ENCODE assay signal across 19 cellular contexts in genomic region chr12:119423285-119423684, GRCh38.
DNase-seq lines count a peak whose midpoint lies in the region; ATAC-seq, FAIRE-seq and TF ChIP-seq lines count a peak whose summit lies in the region.
"Had no signal": no experiment of that assay in that cellular context is flagged by ENCODE, and none has a peak within 500 bp of the region (broad histone marks: within the 10 kb centered on the region; RNA-seq: fewer than 3 reads in every experiment).

No MANE protein-coding gene starts in this region.

- no peak overlapping the region for H3K23ac ChIP-seq in H1 (ENCODE audit: insufficient read length)

- H3K14ac ChIP-seq in H1 (ENCODE audit: insufficient read length), result no peak overlapping the region

- H3K4ac ChIP-seq in H1 (replicated peaks; ENCODE audit: insufficient read length, low read depth, low read length), result no peak overlapping the region

- H4K91ac ChIP-seq in H1 (replicated peaks; ENCODE audit: insufficient read length, low read length), result no peak overlapping the region

- H2BK5ac ChIP-seq in H1 (ENCODE audit: low read depth, low read length), result no peak overlapping the region

- no peak overlapping the region for H2BK12ac ChIP-seq in H1 (ENCODE audit: low read depth, low read length)

- H3K4me3 Mint-ChIP-seq in CD8-positive, alpha-beta T cell, result no peak overlapping the region
- H3K4me3 Mint-ChIP-seq in endothelial cell (ENCODE audit: unreplicated experiment), result no peak overlapping the region
- no peak overlapping the region for H3K4me3 Mint-ChIP-seq in naive thymus-derived CD4-positive, alpha-beta T cell
- H3K4me3 Mint-ChIP-seq: activated CD4-positive, alpha-beta T cell treated with anti-CD3 and anti-CD28 coated beads, Interleukin-2, amount 10 ng/mL, durations not matched to agents 7 days and 5 days; activated naive CD8-positive, alpha-beta T cell treated with anti-CD3 and anti-CD28 coated beads for 36 hours; activated T-cell treated with anti-CD3 and anti-CD28 coated beads, Interleukin-2, amount 50 U/mL, for 24 hours; dendritic cell treated with granulocyte-macrophage colony-stimulating factor and Interleukin-4, amounts not matched to agents 40 ng/mL and 50 ng/mL, for 4 days; naive B cell had no signal

- H2AFZ ChIP-seq in H1 (ENCODE audit: low read length), result peak overlapping the region; percentile 98

- no peak overlapping the region for H3K56ac ChIP-seq in H1 (replicated peaks; ENCODE audit: insufficient read length, low read depth, low read length)

- peaks cover 24% of the 10 kb centered on the region for H3K27me3 Mint-ChIP-seq in CD8-positive, alpha-beta T cell (ENCODE audit: low read depth)
- H3K27me3 Mint-ChIP-seq in endothelial cell (ENCODE audit: unreplicated experiment), result peaks cover 4% of the 10 kb centered on the region
- H3K27me3 Mint-ChIP-seq in naive thymus-derived CD4-positive, alpha-beta T cell, result peaks cover 2 to 49% (median 43%) of the 10 kb centered on the region in 5 donors
- H3K27me3 Mint-ChIP-seq: dendritic cell treated with granulocyte-macrophage colony-stimulating factor and Interleukin-4, amounts not matched to agents 40 ng/mL and 50 ng/mL, for 4 days; progenitor cell of endocrine pancreas had no signal

- H4K5ac ChIP-seq in H1 (ENCODE audit: insufficient read length, low read depth, low read length), result no peak overlapping the region

- H4K20me1 ChIP-seq in H1 (replicated peaks in 1 of 2; ENCODE audit: control insufficient read depth in 1 of 2, insufficient read depth in 2 of 2, low read length in 2 of 2), result no peaks in the 10 kb centered on the region

- no peak overlapping the region for H3K4me3 ChIP-seq in H1 (ENCODE audit: extremely low read depth in 1 of 4, insufficient read depth in 2 of 4, low read depth in 3 of 4, low read length in 4 of 4)
- no peak overlapping the region for H3K4me3 ChIP-seq in CD8-positive, alpha-beta T cell (ENCODE audit: low read depth, low read length)
- no peak overlapping the region for H3K4me3 ChIP-seq in naive thymus-derived CD4-positive, alpha-beta T cell (ENCODE audit: low read length)
- H3K4me3 ChIP-seq: esophagus squamous epithelium had no signal

- 0 out of 7 replicates have a peak overlapping the region, but pooled peaks of 1 of the 4 experiments have one; percentile 38 for H3K9ac ChIP-seq in H1 (replicated peaks in 1 of 4; ENCODE audit: extremely low read depth in 1 of 4, low read depth in 3 of 4, low read length in 3 of 4)

- peak; percentile 95 for FAIRE-seq in H1 (lab: Jason Lieb, UNC)

- no peak for TF ChIP-seq RAD21 in H1 (IDR thresholded peaks at IDR 0.05 in 1 of 2, conservative IDR thresholded peaks at IDR 0.05 in 1 of 2; ENCODE audit: low read depth in 2 of 2, low read length in 2 of 2)

- H3K27ac ChIP-seq in H1 (ENCODE audit: low read depth, low read length), result no peak overlapping the region
- H3K27ac ChIP-seq in CD8-positive, alpha-beta T cell (ENCODE audit: low read depth, low read length), result no peak overlapping the region
- H3K27ac ChIP-seq in naive thymus-derived CD4-positive, alpha-beta T cell (ENCODE audit: low read depth, low read length), result no peak overlapping the region
- H3K27ac ChIP-seq: esophagus squamous epithelium had no signal

- 0 out of 2 replicates have a peak overlapping the region, but pooled peaks have one; percentile 29 for H2BK20ac ChIP-seq in H1 (ENCODE audit: low read length)

- CTCF ChIA-PET in H1 (lab: Charles Lee; ENCODE audit: partially characterized antibody), result interaction anchor here (0.9 to 1.5 kb wide), 7 partner anchors 9 to 220 kb away, joined by 3 to 16 read pairs (median 3); no protein-coding TSS in a partner anchor
- CTCF ChIA-PET in CD8-positive, alpha-beta T cell (lab: Charles Lee), result interaction anchor here (0.8 kb wide), 1 partner anchor 40 kb away, joined by 3 read pairs; no protein-coding TSS in a partner anchor
- CTCF ChIA-PET in naive thymus-derived CD4-positive, alpha-beta T cell (lab: Charles Lee), result no interaction called here

- no peak for TF ChIP-seq CTCF in H1 (IDR thresholded peaks at IDR 0.05; ENCODE audit: control extremely low read depth in 1 of 3, insufficient read depth in 1 of 3, low read depth in 1 of 3, low read length in 3 of 3)
- no peak for TF ChIP-seq CTCF in CD8-positive, alpha-beta T cell (IDR thresholded peaks at IDR 0.05)
- no peak for TF ChIP-seq CTCF in endothelial cell (IDR thresholded peaks at IDR 0.05; ENCODE audit: unreplicated experiment)

- WGBS in H1 (ENCODE audit: extremely low coverage in 1 of 2, insufficient coverage in 1 of 2, insufficient read length in 1 of 2, insufficient replicate concordance in 2 of 2, low coverage in 1 of 2, low lambda C conversion rate in 2 of 2, missing lambda C conversion rate in 1 of 2), 2 experiments, result 38% methylated on average over 2 of the region's 2 CpGs; no CpG with 5 or more reads in 1 of the 2 experiments

- no peak overlapping the region for H3K27ac Mint-ChIP-seq in CD8-positive, alpha-beta T cell
- no peak overlapping the region for H3K27ac Mint-ChIP-seq in endothelial cell (ENCODE audit: unreplicated experiment)
- no peak overlapping the region for H3K27ac Mint-ChIP-seq in naive thymus-derived CD4-positive, alpha-beta T cell
- H3K27ac Mint-ChIP-seq: activated CD4-positive, alpha-beta T cell treated with anti-CD3 and anti-CD28 coated beads, Interleukin-2, amount 10 ng/mL, durations not matched to agents 7 days and 5 days; activated naive CD8-positive, alpha-beta T cell treated with anti-CD3 and anti-CD28 coated beads for 36 hours; activated T-cell treated with anti-CD3 and anti-CD28 coated beads, Interleukin-2, amount 50 U/mL, for 24 hours; dendritic cell treated with granulocyte-macrophage colony-stimulating factor and Interleukin-4, amounts not matched to agents 40 ng/mL and 50 ng/mL, for 4 days; progenitor cell of endocrine pancreas had no signal

- DNase-seq in activated CD4-positive, alpha-beta T cell treated with anti-CD3 and anti-CD28 coated beads for 48 hours, result peak; percentile 3
- DNase-seq in activated CD4-positive, alpha-beta T cell treated with anti-CD3 and anti-CD28 coated beads for 1 hour, result no peak
- DNase-seq in NCI-H446 treated with DMSO at 0.1 percent for 48 hours (lab: John Stamatoyannopoulos, UW), result peak; percentile 26
- DNase-seq in H1 (ENCODE audit: low read depth in 1 of 2, low spot score in 2 of 2), result peak in 1 of 2 experiments; percentile 65
- no peak for DNase-seq in activated CD8-positive, alpha-beta memory T cell treated with anti-CD3 and anti-CD28 coated beads, Interleukin-2, amount 50 U/mL, for 48 hours
- no peak for DNase-seq in CD8-positive, alpha-beta T cell
- no peak for DNase-seq in endothelial cell (ENCODE audit: low spot score)
- DNase-seq in naive thymus-derived CD4-positive, alpha-beta T cell, result no peak
- DNase-seq: activated CD4-positive, alpha-beta T cell treated with anti-CD3 and anti-CD28 coated beads, Interleukin-2, amount 10 ng/mL, durations not matched to agents 7 days and 5 days; activated naive CD8-positive, alpha-beta T cell treated with anti-CD3 and anti-CD28 coated beads for 36 hours; activated T-cell treated with anti-CD3 and anti-CD28 coated beads, Interleukin-2, amount 50 U/mL, for 24 hours; esophagus squamous epithelium; left ventricle myocardium superior; naive B cell; NCI-H1417 treated with DMSO at 0.1 percent for 48 hours; stimulated activated naive CD4-positive, alpha-beta T cell; T-helper 9 cell had no signal

- no peaks in the 10 kb centered on the region for H3K4me1 Mint-ChIP-seq in CD8-positive, alpha-beta T cell (ENCODE audit: low read depth)
- H3K4me1 Mint-ChIP-seq in endothelial cell (ENCODE audit: unreplicated experiment), result no peaks in the 10 kb centered on the region
- H3K4me1 Mint-ChIP-seq in naive thymus-derived CD4-positive, alpha-beta T cell, result no peaks in the 10 kb centered on the region
- H3K4me1 Mint-ChIP-seq: activated CD4-positive, alpha-beta T cell treated with anti-CD3 and anti-CD28 coated beads, Interleukin-2, amount 10 ng/mL, durations not matched to agents 7 days and 5 days; activated naive CD8-positive, alpha-beta T cell treated with anti-CD3 and anti-CD28 coated beads for 36 hours; naive B cell had no signal

- no peak overlapping the region for H2BK15ac ChIP-seq in H1 (ENCODE audit: low read length)

- no peaks in the 10 kb centered on the region for H3K27me3 ChIP-seq in H1 (replicated peaks in 1 of 4; ENCODE audit: control insufficient read depth in 3 of 4, extremely low read depth in 1 of 4, insufficient read depth in 3 of 4, low read length in 3 of 4)
- no peaks in the 10 kb centered on the region for H3K27me3 ChIP-seq in CD8-positive, alpha-beta T cell (ENCODE audit: insufficient read depth, low read length)
- H3K27me3 ChIP-seq in naive thymus-derived CD4-positive, alpha-beta T cell (ENCODE audit: control insufficient read depth in 2 of 2, insufficient read depth in 2 of 2, low read length in 2 of 2), result no peaks in the 10 kb centered on the region

- ATAC-seq in CD8-positive, alpha-beta T cell, result no peak
- ATAC-seq in naive thymus-derived CD4-positive, alpha-beta T cell, result no peak
- ATAC-seq: left ventricle myocardium superior had no signal

- H3K36me3 Mint-ChIP-seq in CD8-positive, alpha-beta T cell, result no peaks in the 10 kb centered on the region
- H3K36me3 Mint-ChIP-seq in endothelial cell (ENCODE audit: low read depth, unreplicated experiment), result peaks cover 4% of the 10 kb centered on the region
- H3K36me3 Mint-ChIP-seq in naive thymus-derived CD4-positive, alpha-beta T cell, result no peaks in the 10 kb centered on the region
- H3K36me3 Mint-ChIP-seq: activated naive CD8-positive, alpha-beta T cell treated with anti-CD3 and anti-CD28 coated beads for 36 hours had no signal

- H3K4me2 ChIP-seq in H1 (ENCODE audit: insufficient read depth in 1 of 2, low read depth in 2 of 2, low read length in 2 of 2), result peak overlapping the region; percentile 43 to 47

- no peaks in the 10 kb centered on the region for H3K23me2 ChIP-seq in H1 (ENCODE audit: low read depth, low read length)

- no peaks in the 10 kb centered on the region for H3K79me1 ChIP-seq in H1 (ENCODE audit: low read depth, low read length)

- no peak for TF ChIP-seq EP300 in H1 (IDR thresholded peaks at IDR 0.05; ENCODE audit: borderline replicate concordance in 1 of 2, low read depth in 2 of 2, low read length in 2 of 2)

- H3K36me3 ChIP-seq in H1 (ENCODE audit: control insufficient read depth in 2 of 4, insufficient read depth in 4 of 4, low read length in 3 of 4), result no peaks in the 10 kb centered on the region
- H3K36me3 ChIP-seq in CD8-positive, alpha-beta T cell (ENCODE audit: insufficient read depth, low read length), result no peaks in the 10 kb centered on the region
- no peaks in the 10 kb centered on the region for H3K36me3 ChIP-seq in naive thymus-derived CD4-positive, alpha-beta T cell (ENCODE audit: control insufficient read depth in 2 of 3, insufficient read depth in 3 of 3, low read length in 3 of 3)
- H3K36me3 ChIP-seq: esophagus squamous epithelium had no signal

- TF ChIP-seq POLR2A in H1 (IDR thresholded peaks at IDR 0.05; ENCODE audit: control extremely low read depth in 1 of 2, low read depth in 2 of 2, low read length in 2 of 2), result peak; percentile 29 to 87

- H2BK120ac ChIP-seq in H1 (replicated peaks; ENCODE audit: low read depth, low read length), result no peak overlapping the region

- no peaks in the 10 kb centered on the region for H3K79me2 ChIP-seq in H1 (ENCODE audit: control insufficient read depth in 1 of 2, insufficient read depth in 2 of 2, low read length in 2 of 2)

- no peaks in the 10 kb centered on the region for H3K4me1 ChIP-seq in H1 (replicated peaks in 1 of 4; ENCODE audit: control insufficient read depth in 3 of 4, insufficient read depth in 4 of 4, low read length in 3 of 4)
- H3K4me1 ChIP-seq in CD8-positive, alpha-beta T cell (ENCODE audit: insufficient read depth, low read length), result no peaks in the 10 kb centered on the region
- no peaks in the 10 kb centered on the region for H3K4me1 ChIP-seq in naive thymus-derived CD4-positive, alpha-beta T cell (ENCODE audit: control insufficient read depth in 2 of 2, insufficient read depth in 2 of 2, low read length in 2 of 2)
- H3K4me1 ChIP-seq: esophagus squamous epithelium had no signal

- intact Hi-C loops in CD8-positive, alpha-beta T cell (cut with DNase I, micrococcal nuclease), result no loop called here
- intact Hi-C loops in naive thymus-derived CD4-positive, alpha-beta T cell (cut with micrococcal nuclease), result no loop called here

- no peak overlapping the region for H4K8ac ChIP-seq in H1 (ENCODE audit: extremely low read depth, insufficient read depth, low read length)

- H3K9me3 Mint-ChIP-seq in CD8-positive, alpha-beta T cell, result peaks cover 5% of the 10 kb centered on the region
- no peaks in the 10 kb centered on the region for H3K9me3 Mint-ChIP-seq in endothelial cell (ENCODE audit: unreplicated experiment)
- peaks cover 0 to 17% (median 8%) of the 10 kb centered on the region in 11 donors for H3K9me3 Mint-ChIP-seq in naive thymus-derived CD4-positive, alpha-beta T cell
- H3K9me3 Mint-ChIP-seq: activated CD4-positive, alpha-beta T cell treated with anti-CD3 and anti-CD28 coated beads, Interleukin-2, amount 10 ng/mL, durations not matched to agents 7 days and 5 days; activated naive CD8-positive, alpha-beta T cell treated with anti-CD3 and anti-CD28 coated beads for 36 hours; activated T-cell treated with anti-CD3 and anti-CD28 coated beads, Interleukin-2, amount 50 U/mL, for 24 hours; dendritic cell treated with granulocyte-macrophage colony-stimulating factor and Interleukin-4, amounts not matched to agents 40 ng/mL and 50 ng/mL, for 4 days had no signal

- no peak overlapping the region; the same call in 1 of the 2 replicates for H3K18ac ChIP-seq in H1 (ENCODE audit: extremely low read depth, low read length)

- H2AK5ac ChIP-seq in H1 (ENCODE audit: low read depth, low read length), result no peak overlapping the region

- POLR2A ChIA-PET in H1 (lab: Charles Lee; ENCODE audit: partially characterized antibody), result interaction anchor here (0.6 to 1.7 kb wide), 6 partner anchors 13 to 367 kb away, joined by 3 to 4 read pairs (median 3); no protein-coding TSS in a partner anchor
- POLR2A ChIA-PET in CD8-positive, alpha-beta T cell (lab: Charles Lee), result no interaction called here
- POLR2A ChIA-PET in naive thymus-derived CD4-positive, alpha-beta T cell (lab: Charles Lee), result no interaction called here

- H3K9me3 ChIP-seq in H1 (ENCODE audit: insufficient read depth in 2 of 2, low read depth in 1 of 2, low read length in 1 of 2), result no peaks in the 10 kb centered on the region
- H3K9me3 ChIP-seq in CD8-positive, alpha-beta T cell (ENCODE audit: low read length), result peaks cover 3% of the 10 kb centered on the region
- H3K9me3 ChIP-seq in naive thymus-derived CD4-positive, alpha-beta T cell (ENCODE audit: control insufficient read depth in 2 of 3, low read length in 3 of 3), result no peaks in the 10 kb centered on the region
- H3K9me3 ChIP-seq: esophagus squamous epithelium had no signal

Comparison
In these comparisons a context has a peak if more than half of its experiments do, and no peak if none do; other contexts are left out.
1. DNase-seq: peak in activated CD4-positive, alpha-beta T cell treated with anti-CD3 and anti-CD28 coated beads for 48 hours (single experiment) and NCI-H446 treated with DMSO at 0.1 percent for 48 hours (single experiment); none in activated CD4-positive, alpha-beta T cell treated with anti-CD3 and anti-CD28 coated beads for 1 hour (single experiment), activated CD8-positive, alpha-beta memory T cell treated with anti-CD3 and anti-CD28 coated beads, Interleukin-2, amount 50 U/mL, for 48 hours (single experiment), CD8-positive, alpha-beta T cell (0 of 7), endothelial cell (single experiment) and naive thymus-derived CD4-positive, alpha-beta T cell (0 of 9).